In genomic region chr22:32474635-32475427, GRCh38 we compare ENCODE assay signal across 8 cellular contexts. TPM values are rescaled to one million over a fixed set of nuclear protein-coding genes. Genes with fewer than 3 reads are reported as not detected.
DNase-seq lines count a peak whose midpoint lies in the region; ATAC-seq and TF ChIP-seq lines count a peak whose summit lies in the region.

Gene FBXO7 (plus strand): TSS chr22:32474811. CDS start chr22:32475003, 192 bp downstream.

- peaks cover 24% of the 10 kb centered on the region for H3K4me1 Mint-ChIP-seq in chondrocyte (ENCODE audit: low read depth)

- no peaks in the 10 kb centered on the region for H3K36me3 Mint-ChIP-seq in chondrocyte (ENCODE audit: low read depth)

- ATAC-seq in GM19025 (IDR thresholded peaks at IDR 0.05; ENCODE audit: low read depth, unreplicated experiment), result peak; percentile 76
- ATAC-seq in HG03342 (IDR thresholded peaks at IDR 0.05; ENCODE audit: unreplicated experiment), result peak; percentile 69

- TF ChIP-seq CTCF in AG09319 (IDR thresholded peaks at IDR 0.05; ENCODE audit: low read depth, low read length) (peak; percentile 15; the same call in 1 of the 2 replicates), chondrocyte (IDR thresholded peaks at IDR 0.05) (peak; percentile 80), kidney epithelial cell (IDR thresholded peaks at IDR 0.05; ENCODE audit: insufficient read depth, low read length, poor library complexity, severe bottlenecking) (peak; percentile 58)

- peak within 1 kb of the TSS; percentile 85 for H3K4me3 ChIP-seq in kidney epithelial cell (ENCODE audit: low read depth, low read length)

- H3K4me3 Mint-ChIP-seq in chondrocyte (ENCODE audit: unreplicated experiment), result peak within 1 kb of the TSS; percentile 83

- no peaks in the 10 kb centered on the region for H3K27me3 ChIP-seq in kidney epithelial cell (ENCODE audit: control insufficient read depth, insufficient read depth, low read length)

- H3K27ac Mint-ChIP-seq in chondrocyte (ENCODE audit: unreplicated experiment), result peak within 1 kb of the TSS; percentile 94

- no peaks in the 10 kb centered on the region for H3K36me3 ChIP-seq in kidney epithelial cell (ENCODE audit: control insufficient read depth, insufficient read depth, low read length)

- H3K27me3 Mint-ChIP-seq in chondrocyte (ENCODE audit: low read depth), result no peaks in the 10 kb centered on the region

- DNase-seq in AG09319 (ENCODE audit: extremely low read depth, low read depth), result peak; percentile 81
- peak; percentile 78 for DNase-seq in NCI-H510A (lab: John Stamatoyannopoulos, UW)
- DNase-seq in activated CD4-positive, alpha-beta T cell treated with anti-CD3 and anti-CD28 coated beads for 24 hours (ENCODE audit: low read depth in 2 of 2), result peak; percentile 72 to 82
- peak; percentile 98 for DNase-seq in chondrocyte (ENCODE audit: low spot score)
- no peak for DNase-seq in kidney epithelial cell (ENCODE audit: low read depth)
- peak; percentile 73 to 80 for DNase-seq in stimulated activated CD4-positive, alpha-beta T cell treated with anti-CD3 and anti-CD28 coated beads, Interleukin-15, amount 100 ng/mL, for 48 hours (ENCODE audit: low read depth in 2 of 2)

- no peaks in the 10 kb centered on the region for H3K9me3 Mint-ChIP-seq in chondrocyte (ENCODE audit: low read depth)

RNA-seq across cellular contexts. Expression of gene FBXO7, which starts in this region (rescaled TPM):
- total RNA-seq in chondrocyte (76.0 to 76.6 TPM (median 76.3 TPM) in 3 replicates), kidney epithelial cell (102 and 105 TPM in 2 replicates)

Comparison
In these comparisons a context has a peak if more than half of its experiments do, and no peak if none do; other contexts are left out.
1. CTCF ChIP-seq: peak in every context shown above with its lines; median percentile 80 in chondrocyte; 58 in kidney epithelial cell; 15 in AG09319.